ENCODE assay signal across 13 cellular contexts in the genomic region with DNA sequence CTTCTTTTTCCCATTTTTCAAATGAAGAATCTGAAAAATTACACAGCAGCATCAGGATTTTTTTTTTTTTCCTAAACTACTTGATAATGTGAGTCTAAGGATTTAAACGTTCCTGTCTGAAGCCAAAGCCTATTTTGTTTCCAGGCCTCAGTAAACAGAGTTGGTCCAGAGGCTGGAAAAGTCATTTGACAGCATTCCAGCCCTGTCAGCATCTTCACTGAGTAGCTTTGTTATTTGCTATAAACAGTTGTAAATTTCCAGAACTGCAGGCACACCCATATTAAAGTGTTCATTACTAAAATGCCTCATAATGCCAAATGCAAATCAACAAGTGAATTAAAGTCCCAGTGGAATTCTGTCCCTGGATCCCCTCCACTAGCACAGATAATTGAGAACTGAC. TPM values are rescaled to one million over a fixed set of nuclear protein-coding genes. Genes with fewer than 3 reads are reported as not detected.
DNase-seq lines count a peak whose midpoint lies in the region; ATAC-seq and TF ChIP-seq lines count a peak whose summit lies in the region.
"Had no signal": no experiment of that assay in that cellular context is flagged by ENCODE, and none has a peak within 500 bp of the region (broad histone marks: within the 10 kb centered on the region; RNA-seq: fewer than 3 reads in every experiment).

No MANE protein-coding gene starts in this region.

- H3K27ac ChIP-seq in foreskin keratinocyte (peak overlapping the region; percentile 8), upper lobe of right lung (peak overlapping the region; percentile 68)

- no peaks in the 10 kb centered on the region for H3K27me3 Mint-ChIP-seq in activated T-cell treated with anti-CD3 and anti-CD28 coated beads, Interleukin-2, amount 50 U/mL, for 24 hours
- no peaks in the 10 kb centered on the region for H3K27me3 Mint-ChIP-seq in activated T-cell treated with anti-CD3 and anti-CD28 coated beads, Interleukin-2, amount 50 U/mL, for 4 hours (ENCODE audit: low read depth)
- no peaks in the 10 kb centered on the region for H3K27me3 Mint-ChIP-seq in naive B cell
- no peaks in the 10 kb centered on the region for H3K27me3 Mint-ChIP-seq in activated CD4-positive, alpha-beta memory T cell treated with anti-CD3 and anti-CD28 coated beads for 36 hours
- H3K27me3 Mint-ChIP-seq: activated naive CD4-positive, alpha-beta T cell treated with anti-CD3 and anti-CD28 coated beads, Interleukin-2, amount 10 ng/mL, durations not matched to agents 7 days and 5 days; stimulated activated naive CD8-positive, alpha-beta T cell treated with anti-CD3 and anti-CD28 coated beads, Interleukin-15, amount 100 ng/mL, for 72 hours had no signal

- in situ Hi-C loops in HAP-1 (cut with MboI; ENCODE audit: low sequenced_read_pairs) = no loop called here

- no peaks in the 10 kb centered on the region for H3K9me3 Mint-ChIP-seq in activated T-cell treated with anti-CD3 and anti-CD28 coated beads, Interleukin-2, amount 50 U/mL, for 24 hours
- no peaks in the 10 kb centered on the region for H3K9me3 Mint-ChIP-seq in activated T-cell treated with anti-CD3 and anti-CD28 coated beads, Interleukin-2, amount 50 U/mL, for 4 hours
- no peaks in the 10 kb centered on the region for H3K9me3 Mint-ChIP-seq in naive B cell
- no peaks in the 10 kb centered on the region for H3K9me3 Mint-ChIP-seq in activated CD4-positive, alpha-beta memory T cell treated with anti-CD3 and anti-CD28 coated beads for 36 hours
- H3K9me3 Mint-ChIP-seq: activated naive CD4-positive, alpha-beta T cell treated with anti-CD3 and anti-CD28 coated beads, Interleukin-2, amount 10 ng/mL, durations not matched to agents 7 days and 5 days; stimulated activated naive CD8-positive, alpha-beta T cell treated with anti-CD3 and anti-CD28 coated beads, Interleukin-15, amount 100 ng/mL, for 72 hours had no signal

- H3K36me3 Mint-ChIP-seq in activated T-cell treated with anti-CD3 and anti-CD28 coated beads, Interleukin-2, amount 50 U/mL, for 24 hours (ENCODE audit: low read depth) = peaks cover 38% of the 10 kb centered on the region
- no peaks in the 10 kb centered on the region for H3K36me3 Mint-ChIP-seq in activated T-cell treated with anti-CD3 and anti-CD28 coated beads, Interleukin-2, amount 50 U/mL, for 4 hours (ENCODE audit: insufficient read depth)
- H3K36me3 Mint-ChIP-seq in naive B cell = peaks cover 5 to 6% of the 10 kb centered on the region in 2 donors
- H3K36me3 Mint-ChIP-seq in activated CD4-positive, alpha-beta memory T cell treated with anti-CD3 and anti-CD28 coated beads for 36 hours = peaks cover 14% of the 10 kb centered on the region

- peak overlapping the region; percentile 6 for H3K27ac Mint-ChIP-seq in activated T-cell treated with anti-CD3 and anti-CD28 coated beads, Interleukin-2, amount 50 U/mL, for 24 hours
- H3K27ac Mint-ChIP-seq in naive B cell = peak overlapping the region in 4 of 6 donors; percentile 41 to 83 (median 68)
- H3K27ac Mint-ChIP-seq in activated CD4-positive, alpha-beta memory T cell treated with anti-CD3 and anti-CD28 coated beads for 36 hours = no peak overlapping the region
- H3K27ac Mint-ChIP-seq: activated naive CD4-positive, alpha-beta T cell treated with anti-CD3 and anti-CD28 coated beads, Interleukin-2, amount 10 ng/mL, durations not matched to agents 7 days and 5 days had no signal

- H3K4me3 Mint-ChIP-seq in activated T-cell treated with anti-CD3 and anti-CD28 coated beads, Interleukin-2, amount 50 U/mL, for 24 hours = no peak overlapping the region
- no peak overlapping the region for H3K4me3 Mint-ChIP-seq in activated T-cell treated with anti-CD3 and anti-CD28 coated beads, Interleukin-2, amount 50 U/mL, for 4 hours
- H3K4me3 Mint-ChIP-seq in naive B cell = peak overlapping the region in 1 of 8 donors; percentile 29
- H3K4me3 Mint-ChIP-seq in activated CD4-positive, alpha-beta memory T cell treated with anti-CD3 and anti-CD28 coated beads for 36 hours = no peak overlapping the region
- H3K4me3 Mint-ChIP-seq: activated naive CD4-positive, alpha-beta T cell treated with anti-CD3 and anti-CD28 coated beads, Interleukin-2, amount 10 ng/mL, durations not matched to agents 7 days and 5 days; stimulated activated naive CD8-positive, alpha-beta T cell treated with anti-CD3 and anti-CD28 coated beads, Interleukin-15, amount 100 ng/mL, for 72 hours had no signal

- DNase-seq in activated T-cell treated with anti-CD3 and anti-CD28 coated beads, Interleukin-2, amount 50 U/mL, for 24 hours = no peak
- DNase-seq in activated T-cell treated with anti-CD3 and anti-CD28 coated beads, Interleukin-2, amount 50 U/mL, for 4 hours = no peak
- DNase-seq in foreskin keratinocyte = no peak
- no peak for DNase-seq in naive B cell
- no peak for DNase-seq in upper lobe of right lung
- no peak for DNase-seq in glomerular visceral epithelial cell (ENCODE audit: extremely low spot score)
- DNase-seq in HAP-1 (ENCODE audit: low spot score in 2 of 2) = no peak
- DNase-seq in activated CD4-positive, alpha-beta memory T cell treated with anti-CD3 and anti-CD28 coated beads for 36 hours = no peak
- DNase-seq: activated naive CD4-positive, alpha-beta T cell treated with anti-CD3 and anti-CD28 coated beads, Interleukin-2, amount 10 ng/mL, durations not matched to agents 7 days and 5 days; HCEC 1CT; NCI-H1694; stimulated activated naive CD8-positive, alpha-beta T cell treated with anti-CD3 and anti-CD28 coated beads, Interleukin-15, amount 100 ng/mL, for 72 hours had no signal

- ATAC-seq in activated T-cell treated with anti-CD3 and anti-CD28 coated beads, Interleukin-2, amount 50 U/mL, for 4 hours = no peak
- ATAC-seq in foreskin keratinocyte (no peak), naive B cell (ENCODE audit: low read depth in 2 of 2) (no peak), upper lobe of right lung (peak; percentile 24)
- ATAC-seq: activated CD4-positive, CD25-positive, alpha-beta regulatory T cell treated with anti-CD3 and anti-CD28 coated beads, Interleukin-2, amount 50 U/mL, for 24 hours; stimulated activated naive CD8-positive, alpha-beta T cell treated with anti-CD3 and anti-CD28 coated beads, Interleukin-15, amount 100 ng/mL, for 72 hours had no signal

- CTCF ChIA-PET in activated CD4-positive, alpha-beta memory T cell treated with anti-CD3 and anti-CD28 coated beads for 36 hours (lab: Charles Lee) = interaction anchor here (1.0 to 8.0 kb wide), 2 partner anchors 15 to 55 kb away, joined by 3 to 76 read pairs; no protein-coding TSS in a partner anchor

- H3K27me3 ChIP-seq in foreskin keratinocyte (no peaks in the 10 kb centered on the region), upper lobe of right lung (no peaks in the 10 kb centered on the region), HAP-1 (ENCODE audit: low read depth) (no peaks in the 10 kb centered on the region)

- peaks cover 56% of the 10 kb centered on the region for H3K4me1 ChIP-seq in foreskin keratinocyte
- H3K4me1 ChIP-seq in upper lobe of right lung = peaks cover 81% of the 10 kb centered on the region
- peaks cover 28% of the 10 kb centered on the region for H3K4me1 ChIP-seq in HAP-1

- peaks cover 61% of the 10 kb centered on the region for H3K4me1 Mint-ChIP-seq in activated T-cell treated with anti-CD3 and anti-CD28 coated beads, Interleukin-2, amount 50 U/mL, for 24 hours (ENCODE audit: low read depth)
- peaks cover 29% of the 10 kb centered on the region for H3K4me1 Mint-ChIP-seq in activated T-cell treated with anti-CD3 and anti-CD28 coated beads, Interleukin-2, amount 50 U/mL, for 4 hours (ENCODE audit: low read depth)
- peaks cover 24 to 59% (median 27%) of the 10 kb centered on the region in 3 donors for H3K4me1 Mint-ChIP-seq in naive B cell
- peaks cover 61% of the 10 kb centered on the region for H3K4me1 Mint-ChIP-seq in activated CD4-positive, alpha-beta memory T cell treated with anti-CD3 and anti-CD28 coated beads for 36 hours (ENCODE audit: low read depth)

- H3K4me3 ChIP-seq in upper lobe of right lung (no peak overlapping the region), HAP-1 (no peak overlapping the region)

- TF ChIP-seq CTCF in foreskin keratinocyte (conservative IDR thresholded peaks at IDR 0.05) = no peak
- TF ChIP-seq CTCF in upper lobe of right lung (IDR thresholded peaks at IDR 0.05) = no peak

- H3K36me3 ChIP-seq in upper lobe of right lung = no peaks in the 10 kb centered on the region
- H3K36me3 ChIP-seq in HAP-1 (replicated peaks) = no peaks in the 10 kb centered on the region

- H3K9me3 ChIP-seq in upper lobe of right lung = no peaks in the 10 kb centered on the region
- H3K9me3 ChIP-seq in HAP-1 = no peaks in the 10 kb centered on the region

- intact Hi-C loops in upper lobe of right lung (cut with DNase I) = no loop called here
- intact Hi-C loops in activated CD4-positive, alpha-beta memory T cell treated with anti-CD3 and anti-CD28 coated beads for 36 hours (cut with micrococcal nuclease) = no loop called here

- POLR2A ChIA-PET in activated CD4-positive, alpha-beta memory T cell treated with anti-CD3 and anti-CD28 coated beads for 36 hours (lab: Charles Lee) = interaction anchor here (0.8 kb wide), 1 partner anchor 35 kb away, joined by 3 read pairs; no protein-coding TSS in a partner anchor

RNA-seq across cellular contexts. Expression of gene KMT2E, which starts 35.5 kb away (rescaled TPM):
- 10 to 100 TPM; 49.2 to 71.8 (median 67.4) TPM for total RNA-seq in activated T-cell treated with anti-CD3 and anti-CD28 coated beads, Interleukin-2, amount 50 U/mL, for 4 hours
- total RNA-seq in foreskin keratinocyte (35.4 and 37.4 TPM in 2 replicates), upper lobe of right lung (97.0 TPM)
- polyA plus RNA-seq in foreskin keratinocyte (4.5 and 5.6 TPM in 2 replicates), naive B cell (ENCODE audit: low read depth in 6 of 6) (100 to 1,000 TPM; 165 to 343 (median 213) TPM)
- total RNA-seq in activated CD4-positive, alpha-beta memory T cell treated with anti-CD3 and anti-CD28 coated beads for 36 hours = 10 to 100 TPM; 92.1 to 98.6 TPM
